In genomic region chr21:17931080-17931479, GRCh38 we compare ENCODE assay signal across 1 cellular context.
TF ChIP-seq lines count a peak whose summit lies in the region.

No MANE protein-coding gene starts in this region.

TF ChIP-seq in GM12878, 131 proteins besides CTCF, POLR2A, EP300 and RAD21 (continued from another document):
- no peak for TF ChIP-seq RB1 (IDR thresholded peaks at IDR 0.05; ENCODE audit: borderline replicate concordance)
- TF ChIP-seq ZNF24 (IDR thresholded peaks at IDR 0.05): no peak
- no peak for TF ChIP-seq HDAC2 (IDR thresholded peaks at IDR 0.05)
- no peak for TF ChIP-seq MEF2A (IDR thresholded peaks at IDR 0.05; ENCODE audit: insufficient read depth, low read depth, low read length)
- no peak for TF ChIP-seq FOS (IDR thresholded peaks at IDR 0.05; ENCODE audit: borderline replicate concordance, extremely low read depth, insufficient read length)
- TF ChIP-seq, protein P1, sequence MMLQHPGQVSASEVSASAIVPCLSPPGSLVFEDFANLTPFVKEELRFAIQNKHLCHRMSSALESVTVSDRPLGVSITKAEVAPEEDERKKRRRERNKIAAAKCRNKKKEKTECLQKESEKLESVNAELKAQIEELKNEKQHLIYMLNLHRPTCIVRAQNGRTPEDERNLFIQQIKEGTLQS (IDR thresholded peaks at IDR 0.05; ENCODE audit: borderline replicate concordance, extremely low read depth, low read depth, low read length): no peak
- no peak for TF ChIP-seq IKZF2 (IDR thresholded peaks at IDR 0.05)
- no peak for TF ChIP-seq CEBPB (IDR thresholded peaks at IDR 0.05; ENCODE audit: borderline replicate concordance in 1 of 2, low read depth in 2 of 2, low read length in 2 of 2)
- TF ChIP-seq SIX5 (IDR thresholded peaks at IDR 0.05; ENCODE audit: low read depth, low read length, severe bottlenecking): no peak
- TF ChIP-seq, protein P2, sequence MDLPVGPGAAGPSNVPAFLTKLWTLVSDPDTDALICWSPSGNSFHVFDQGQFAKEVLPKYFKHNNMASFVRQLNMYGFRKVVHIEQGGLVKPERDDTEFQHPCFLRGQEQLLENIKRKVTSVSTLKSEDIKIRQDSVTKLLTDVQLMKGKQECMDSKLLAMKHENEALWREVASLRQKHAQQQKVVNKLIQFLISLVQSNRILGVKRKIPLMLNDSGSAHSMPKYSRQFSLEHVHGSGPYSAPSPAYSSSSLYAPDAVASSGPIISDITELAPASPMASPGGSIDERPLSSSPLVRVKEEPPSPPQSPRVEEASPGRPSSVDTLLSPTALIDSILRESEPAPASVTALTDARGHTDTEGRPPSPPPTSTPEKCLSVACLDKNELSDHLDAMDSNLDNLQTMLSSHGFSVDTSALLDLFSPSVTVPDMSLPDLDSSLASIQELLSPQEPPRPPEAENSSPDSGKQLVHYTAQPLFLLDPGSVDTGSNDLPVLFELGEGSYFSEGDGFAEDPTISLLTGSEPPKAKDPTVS (IDR thresholded peaks at IDR 0.05; ENCODE audit: low read depth, low read length): no peak
- TF ChIP-seq HCFC1 (IDR thresholded peaks at IDR 0.05; ENCODE audit: low read length): 0 out of 2 replicates have a peak, but pooled peaks have one; percentile 10
- TF ChIP-seq, protein P3, sequence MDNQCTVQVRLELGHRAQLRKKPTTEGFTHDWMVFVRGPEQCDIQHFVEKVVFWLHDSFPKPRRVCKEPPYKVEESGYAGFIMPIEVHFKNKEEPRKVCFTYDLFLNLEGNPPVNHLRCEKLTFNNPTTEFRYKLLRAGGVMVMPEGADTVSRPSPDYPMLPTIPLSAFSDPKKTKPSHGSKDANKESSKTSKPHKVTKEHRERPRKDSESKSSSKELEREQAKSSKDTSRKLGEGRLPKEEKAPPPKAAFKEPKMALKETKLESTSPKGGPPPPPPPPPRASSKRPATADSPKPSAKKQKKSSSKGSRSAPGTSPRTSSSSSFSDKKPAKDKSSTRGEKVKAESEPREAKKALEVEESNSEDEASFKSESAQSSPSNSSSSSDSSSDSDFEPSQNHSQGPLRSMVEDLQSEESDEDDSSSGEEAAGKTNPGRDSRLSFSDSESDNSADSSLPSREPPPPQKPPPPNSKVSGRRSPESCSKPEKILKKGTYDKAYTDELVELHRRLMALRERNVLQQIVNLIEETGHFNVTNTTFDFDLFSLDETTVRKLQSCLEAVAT (IDR thresholded peaks at IDR 0.05): 0 out of 2 replicates have a peak, but pooled peaks have one; percentile 32
- TF ChIP-seq, protein P4, sequence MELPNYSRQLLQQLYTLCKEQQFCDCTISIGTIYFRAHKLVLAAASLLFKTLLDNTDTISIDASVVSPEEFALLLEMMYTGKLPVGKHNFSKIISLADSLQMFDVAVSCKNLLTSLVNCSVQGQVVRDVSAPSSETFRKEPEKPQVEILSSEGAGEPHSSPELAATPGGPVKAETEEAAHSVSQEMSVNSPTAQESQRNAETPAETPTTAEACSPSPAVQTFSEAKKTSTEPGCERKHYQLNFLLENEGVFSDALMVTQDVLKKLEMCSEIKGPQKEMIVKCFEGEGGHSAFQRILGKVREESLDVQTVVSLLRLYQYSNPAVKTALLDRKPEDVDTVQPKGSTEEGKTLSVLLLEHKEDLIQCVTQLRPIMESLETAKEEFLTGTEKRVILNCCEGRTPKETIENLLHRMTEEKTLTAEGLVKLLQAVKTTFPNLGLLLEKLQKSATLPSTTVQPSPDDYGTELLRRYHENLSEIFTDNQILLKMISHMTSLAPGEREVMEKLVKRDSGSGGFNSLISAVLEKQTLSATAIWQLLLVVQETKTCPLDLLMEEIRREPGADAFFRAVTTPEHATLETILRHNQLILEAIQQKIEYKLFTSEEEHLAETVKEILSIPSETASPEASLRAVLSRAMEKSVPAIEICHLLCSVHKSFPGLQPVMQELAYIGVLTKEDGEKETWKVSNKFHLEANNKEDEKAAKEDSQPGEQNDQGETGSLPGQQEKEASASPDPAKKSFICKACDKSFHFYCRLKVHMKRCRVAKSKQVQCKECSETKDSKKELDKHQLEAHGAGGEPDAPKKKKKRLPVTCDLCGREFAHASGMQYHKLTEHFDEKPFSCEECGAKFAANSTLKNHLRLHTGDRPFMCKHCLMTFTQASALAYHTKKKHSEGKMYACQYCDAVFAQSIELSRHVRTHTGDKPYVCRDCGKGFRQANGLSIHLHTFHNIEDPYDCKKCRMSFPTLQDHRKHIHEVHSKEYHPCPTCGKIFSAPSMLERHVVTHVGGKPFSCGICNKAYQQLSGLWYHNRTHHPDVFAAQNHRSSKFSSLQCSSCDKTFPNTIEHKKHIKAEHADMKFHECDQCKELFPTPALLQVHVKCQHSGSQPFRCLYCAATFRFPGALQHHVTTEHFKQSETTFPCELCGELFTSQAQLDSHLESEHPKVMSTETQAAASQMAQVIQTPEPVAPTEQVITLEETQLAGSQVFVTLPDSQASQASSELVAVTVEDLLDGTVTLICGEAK (IDR thresholded peaks at IDR 0.05; ENCODE audit: borderline replicate concordance): no peak
- TF ChIP-seq ZBTB4 (CRISPR knock-in tag; IDR thresholded peaks at IDR 0.05): no peak
- no peak for TF ChIP-seq STAT1 (conservative IDR thresholded peaks at IDR 0.05)
- TF ChIP-seq LARP7 (IDR thresholded peaks at IDR 0.05): no peak
- no peak for TF ChIP-seq SMAD5 (IDR thresholded peaks at IDR 0.05; ENCODE audit: low read depth)
- no peak for TF ChIP-seq TCF12 (IDR thresholded peaks at IDR 0.05; ENCODE audit: low read depth, low read length)
- no peak for TF ChIP-seq E2F4 (IDR thresholded peaks at IDR 0.05; ENCODE audit: low read depth, low read length)
- 0 out of 2 replicates have a peak, but pooled peaks have one; percentile 20 for TF ChIP-seq YY1 (IDR thresholded peaks at IDR 0.05; ENCODE audit: low read depth, low read length)
TF ChIP-seq in GM12878: peak in this region for 10.
